11 cellular contexts compared by ENCODE assay signal in genomic region chr19:39951686-39952085, GRCh38. TPM values are rescaled to one million over a fixed set of nuclear protein-coding genes. Genes with fewer than 3 reads are reported as not detected.
DNase-seq lines count a peak whose midpoint lies in the region; ATAC-seq and TF ChIP-seq lines count a peak whose summit lies in the region.
"Had no signal": no experiment of that assay in that cellular context is flagged by ENCODE, and none has a peak within 500 bp of the region (broad histone marks: within the 10 kb centered on the region; RNA-seq: fewer than 3 reads in every experiment).

No MANE protein-coding gene starts in this region.

- peaks cover 82% of the 10 kb centered on the region for H3K4me1 Mint-ChIP-seq in activated naive CD4-positive, alpha-beta T cell treated with anti-CD3 and anti-CD28 coated beads, Interleukin-2, amount 50 U/mL, for 24 hours
- H3K4me1 Mint-ChIP-seq: nephron had no signal

- TF ChIP-seq CTCF in foreskin keratinocyte (conservative IDR thresholded peaks at IDR 0.05), result no peak

- no peaks in the 10 kb centered on the region for H3K27me3 ChIP-seq in foreskin keratinocyte

- DNase-seq in activated naive CD4-positive, alpha-beta T cell treated with anti-CD3 and anti-CD28 coated beads, Interleukin-2, amount 50 U/mL, for 16 hours, result no peak
- DNase-seq in activated CD8-positive, alpha-beta memory T cell treated with anti-CD3 and anti-CD28 coated beads, Interleukin-2, amount 50 U/mL, for 48 hours, result peak; percentile 47
- peak; percentile 23 to 48 for DNase-seq in foreskin keratinocyte
- DNase-seq in ureter (ENCODE audit: low spot score), result peak; percentile 36
- no peak for DNase-seq in cardiac septum (ENCODE audit: low spot score)
- DNase-seq: COR-L47, NCI-H1105 had no signal

- ATAC-seq in foreskin keratinocyte (peak; percentile 51), GM19467 (IDR thresholded peaks at IDR 0.05; ENCODE audit: unreplicated experiment) (no peak), GM18873 (IDR thresholded peaks at IDR 0.05; ENCODE audit: low FRiP score, unreplicated experiment) (no peak)

- H3K27ac Mint-ChIP-seq in activated naive CD4-positive, alpha-beta T cell treated with anti-CD3 and anti-CD28 coated beads, Interleukin-2, amount 50 U/mL, for 24 hours, result peak overlapping the region; percentile 61
- H3K27ac Mint-ChIP-seq: nephron had no signal

- peaks cover under 1% of the 10 kb centered on the region for H3K36me3 Mint-ChIP-seq in activated naive CD4-positive, alpha-beta T cell treated with anti-CD3 and anti-CD28 coated beads, Interleukin-2, amount 50 U/mL, for 24 hours

- peak overlapping the region; percentile 40 for H3K4me3 Mint-ChIP-seq in activated naive CD4-positive, alpha-beta T cell treated with anti-CD3 and anti-CD28 coated beads, Interleukin-2, amount 50 U/mL, for 24 hours
- H3K4me3 Mint-ChIP-seq: nephron had no signal

- intact Hi-C loops in cardiac septum (cut with DNase I), result no loop called here

- no peak overlapping the region for H3K27ac ChIP-seq in foreskin keratinocyte

- H3K4me1 ChIP-seq in foreskin keratinocyte, result no peaks in the 10 kb centered on the region

- H3K27me3 Mint-ChIP-seq in activated naive CD4-positive, alpha-beta T cell treated with anti-CD3 and anti-CD28 coated beads, Interleukin-2, amount 50 U/mL, for 24 hours, result no peaks in the 10 kb centered on the region

- no peaks in the 10 kb centered on the region for H3K9me3 Mint-ChIP-seq in activated naive CD4-positive, alpha-beta T cell treated with anti-CD3 and anti-CD28 coated beads, Interleukin-2, amount 50 U/mL, for 24 hours
- H3K9me3 Mint-ChIP-seq: nephron had no signal

RNA-seq across cellular contexts. Expression of gene FCGBP, which starts 17.3 kb away (rescaled TPM):
- under 0.01 and 0.20 TPM in 2 replicates for total RNA-seq in foreskin keratinocyte
- 0.04 TPM in 1 of 2 replicates, not detected in the other for polyA plus RNA-seq in foreskin keratinocyte
- 37.0 TPM for total RNA-seq in ureter
- total RNA-seq in cardiac septum, result 14.2 TPM

RNA-seq across cellular contexts. Expression of gene PSMC4, which starts 19.3 kb away (rescaled TPM):
- total RNA-seq in foreskin keratinocyte, result 118 TPM in 2 replicates
- polyA plus RNA-seq in foreskin keratinocyte, result 117 and 121 TPM in 2 replicates
- total RNA-seq in ureter, result 97.6 TPM
- 70.2 TPM for total RNA-seq in cardiac septum

RNA-seq across cellular contexts. Expression of gene ZNF546, which starts 45.2 kb away (rescaled TPM):
- total RNA-seq in foreskin keratinocyte (1.0 and 1.3 TPM in 2 replicates), ureter (7.9 TPM), cardiac septum (10.1 TPM)
- 0.37 and 0.38 TPM in 2 replicates for polyA plus RNA-seq in foreskin keratinocyte

Comparison
In these comparisons a context has a peak if more than half of its experiments do, and no peak if none do; other contexts are left out.
1. DNase-seq: peak in activated CD8-positive, alpha-beta memory T cell treated with anti-CD3 and anti-CD28 coated beads, Interleukin-2, amount 50 U/mL, for 48 hours (single experiment), foreskin keratinocyte (2 of 2) and ureter (single experiment); none in activated naive CD4-positive, alpha-beta T cell treated with anti-CD3 and anti-CD28 coated beads, Interleukin-2, amount 50 U/mL, for 16 hours (single experiment) and cardiac septum (single experiment).
2. RNA of gene FCGBP, which starts 17.3 kb away (total RNA-seq): 37.0 TPM in ureter (single experiment) and 14.2 TPM in cardiac septum (single experiment); under 0.01 to 0.20 TPM in foreskin keratinocyte; every median in the first group is over 10 times any median in the second.